In genomic region chr7:157753713-157754415, GRCh38 we compare ENCODE assay signal across 28 cellular contexts.
"Had no signal": no experiment of that assay in that cellular context is flagged by ENCODE, and none has a peak within 500 bp of the region (broad histone marks: within the 10 kb centered on the region; RNA-seq: fewer than 3 reads in every experiment).

No MANE protein-coding gene starts in this region.

- H3K4me3 Mint-ChIP-seq: effector memory CD8-positive, alpha-beta T cell; immature natural killer cell; memory B cell; natural killer cell; stimulated activated naive B cell treated with anti-CD40 and anti-IgM and Interleukin-4, amounts not matched to agents 10 μg/mL and 1 μg/mL and 100 μg/mL, for 72 hours; stimulated activated naive CD8-positive, alpha-beta T cell treated with anti-CD3 and anti-CD28 coated beads, Interleukin-15, Interleukin-2, amounts not matched to agents 100 ng/mL and 50 ng/mL, for 24 hours had no signal

- DNase-seq: cortex of kidney; effector memory CD8-positive, alpha-beta T cell; erythroblast; esophagus squamous epithelium; foreskin melanocyte; glutamatergic neuron; heart right ventricle; hippocampal formation; immature natural killer cell; islet precursor cell; left ventricle myocardium superior; natural killer cell; stimulated activated CD4-positive, alpha-beta T cell treated with anti-CD3 and anti-CD28 coated beads, Interleukin-15, amount 100 ng/mL, for 24 hours; stimulated activated CD4-positive, alpha-beta T cell treated with anti-CD3 and anti-CD28 coated beads, Interleukin-2, amount 100 ng/mL, for 48 hours; stimulated activated naive B cell treated with anti-CD40 and anti-IgM and Interleukin-4, amounts not matched to agents 10 μg/mL and 1 μg/mL and 100 μg/mL, for 72 hours; transverse colon; upper lobe of right lung; uterus had no signal

- H2AFZ ChIP-seq: parathyroid adenoma had no signal

- H3K9me3 ChIP-seq: esophagus squamous epithelium, heart right ventricle, neutrophil, prostate gland, right atrium auricular region, thoracic aorta, transverse colon, upper lobe of right lung, uterus had no signal

- H3K4me1 Mint-ChIP-seq: immature natural killer cell; natural killer cell; stimulated activated naive B cell treated with anti-CD40 and anti-IgM and Interleukin-4, amounts not matched to agents 10 μg/mL and 1 μg/mL and 100 μg/mL, for 72 hours had no signal

- H3K4me3 ChIP-seq: esophagus squamous epithelium, heart right ventricle, lung, prostate gland, right atrium auricular region, skin epidermis, thoracic aorta, transverse colon, upper lobe of right lung, uterus had no signal

- H3K27me3 ChIP-seq: esophagus squamous epithelium, neutrophil, right atrium auricular region, transverse colon, upper lobe of right lung, uterus had no signal

- H3K27ac Mint-ChIP-seq: effector memory CD8-positive, alpha-beta T cell; immature natural killer cell; memory B cell; natural killer cell; stimulated activated naive B cell treated with anti-CD40 and anti-IgM and Interleukin-4, amounts not matched to agents 10 μg/mL and 1 μg/mL and 100 μg/mL, for 72 hours; stimulated activated naive CD8-positive, alpha-beta T cell treated with anti-CD3 and anti-CD28 coated beads, Interleukin-15, Interleukin-2, amounts not matched to agents 100 ng/mL and 50 ng/mL, for 24 hours had no signal

- H3K9ac ChIP-seq: parathyroid adenoma had no signal

- ATAC-seq: effector memory CD8-positive, alpha-beta T cell; left ventricle myocardium superior; natural killer cell; stimulated activated naive B cell treated with anti-CD40 and anti-IgM and Interleukin-4, amounts not matched to agents 10 μg/mL and 1 μg/mL and 100 μg/mL, for 72 hours; upper lobe of right lung had no signal

- H3K36me3 Mint-ChIP-seq: immature natural killer cell; memory B cell; natural killer cell; stimulated activated naive B cell treated with anti-CD40 and anti-IgM and Interleukin-4, amounts not matched to agents 10 μg/mL and 1 μg/mL and 100 μg/mL, for 72 hours had no signal

- H3K27me3 Mint-ChIP-seq: memory B cell; stimulated activated naive B cell treated with anti-CD40 and anti-IgM and Interleukin-4, amounts not matched to agents 10 μg/mL and 1 μg/mL and 100 μg/mL, for 72 hours; stimulated activated naive CD8-positive, alpha-beta T cell treated with anti-CD3 and anti-CD28 coated beads, Interleukin-15, Interleukin-2, amounts not matched to agents 100 ng/mL and 50 ng/mL, for 24 hours had no signal

- H3K4me1 ChIP-seq: esophagus squamous epithelium, heart right ventricle, parathyroid adenoma, prostate gland, right atrium auricular region, transverse colon, upper lobe of right lung, uterus had no signal

- H3K36me3 ChIP-seq: esophagus squamous epithelium, heart right ventricle, neutrophil, prostate gland, right atrium auricular region, thoracic aorta, transverse colon, upper lobe of right lung, uterus had no signal

- H3K79me2 ChIP-seq: parathyroid adenoma had no signal

- FAIRE-seq: endometrium had no signal

- H3K9me3 Mint-ChIP-seq: effector memory CD8-positive, alpha-beta T cell; memory B cell; natural killer cell; stimulated activated naive B cell treated with anti-CD40 and anti-IgM and Interleukin-4, amounts not matched to agents 10 μg/mL and 1 μg/mL and 100 μg/mL, for 72 hours; stimulated activated naive CD8-positive, alpha-beta T cell treated with anti-CD3 and anti-CD28 coated beads, Interleukin-15, Interleukin-2, amounts not matched to agents 100 ng/mL and 50 ng/mL, for 24 hours had no signal

- H3K27ac ChIP-seq: esophagus squamous epithelium, heart right ventricle, neutrophil, parathyroid adenoma, prostate gland, right atrium auricular region, skin epidermis, thoracic aorta, transverse colon, upper lobe of right lung, uterus had no signal
